In genomic region chr17:80831481-80831880, GRCh38 we compare ENCODE assay signal across 2 cellular contexts.
TF ChIP-seq lines count a peak whose summit lies in the region.

No MANE protein-coding gene starts in this region.

TF ChIP-seq in WTC11, 78 proteins besides CTCF, POLR2A, EP300 and RAD21 (continued from another document):
- TF ChIP-seq OVOL2 (CRISPR knock-in tag; IDR thresholded peaks at IDR 0.05; ENCODE audit: borderline replicate concordance) (no peak), NR1H2 (CRISPR knock-in tag; IDR thresholded peaks at IDR 0.05) (no peak), ZNF232 (CRISPR knock-in tag; IDR thresholded peaks at IDR 0.05) (no peak), ATF6 (CRISPR knock-in tag; IDR thresholded peaks at IDR 0.05) (no peak), AR (CRISPR knock-in tag; IDR thresholded peaks at IDR 0.05) (no peak), USF1 (CRISPR knock-in tag; IDR thresholded peaks at IDR 0.05) (no peak), ZSCAN18 (CRISPR knock-in tag; IDR thresholded peaks at IDR 0.05) (no peak), MAX (CRISPR knock-in tag; IDR thresholded peaks at IDR 0.05) (no peak), ZBTB43 (CRISPR knock-in tag; IDR thresholded peaks at IDR 0.05) (no peak), IRF1 (CRISPR knock-in tag; IDR thresholded peaks at IDR 0.05) (no peak), ZNF263 (CRISPR knock-in tag; IDR thresholded peaks at IDR 0.05; ENCODE audit: low read depth) (no peak), ZNF423 (CRISPR knock-in tag; IDR thresholded peaks at IDR 0.05) (no peak)

TF ChIP-seq in H1, 55 proteins besides CTCF, POLR2A, EP300 and RAD21 (continued from another document):
- TF ChIP-seq CEBPB (IDR thresholded peaks at IDR 0.05; ENCODE audit: low read depth, low read length) (no peak), USF2 (IDR thresholded peaks at IDR 0.05; ENCODE audit: low read length) (no peak), GABPA (IDR thresholded peaks at IDR 0.05; ENCODE audit: borderline replicate concordance, insufficient read depth, low read length) (no peak), PHF8 (conservative IDR thresholded peaks at IDR 0.05; ENCODE audit: low read depth, low read length) (no peak), SP2 (IDR thresholded peaks at IDR 0.05; ENCODE audit: low read length) (no peak)
